Comparison of ENCODE assay signal across 8 cellular contexts in the genomic region with DNA sequence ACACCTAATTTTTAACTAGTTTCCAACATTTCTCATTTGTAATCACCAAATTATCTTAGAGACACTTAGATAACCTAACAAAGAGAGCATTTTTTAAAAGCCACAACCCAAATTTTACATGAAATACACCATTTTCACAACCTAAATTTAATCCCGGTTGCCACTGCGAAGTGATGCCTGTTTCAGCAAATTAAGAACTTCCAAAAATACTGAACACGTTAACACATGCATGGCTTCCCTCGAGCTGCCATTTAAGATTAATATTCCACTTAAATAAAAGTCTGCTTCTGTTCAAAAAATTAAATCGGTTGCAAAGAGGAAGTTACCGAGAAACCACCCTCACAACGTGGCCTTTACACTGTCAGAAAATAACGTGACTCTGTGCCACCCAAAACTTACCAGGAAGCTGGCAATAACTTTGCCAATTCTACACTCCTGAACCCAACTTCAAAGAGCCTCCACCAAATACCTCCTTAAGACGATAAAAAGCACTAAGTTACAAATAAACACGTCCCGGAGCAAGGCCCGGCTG.
A peak's percentile ranks its signal among the peaks of the same experiment; 100 is the strongest.
DNase-seq lines count a peak whose midpoint lies in the region; ATAC-seq and TF ChIP-seq lines count a peak whose summit lies in the region.

No MANE protein-coding gene starts in this region.

- no peaks in the 10 kb centered on the region for H3K9me3 Mint-ChIP-seq in stimulated activated naive CD8-positive, alpha-beta T cell treated with anti-CD3 and anti-CD28 coated beads, Interleukin-15, Interleukin-2, amounts not matched to agents 100 ng/mL and 50 ng/mL, for 24 hours
- H3K9me3 Mint-ChIP-seq in dendritic cell treated with granulocyte-macrophage colony-stimulating factor and Interleukin-4, amounts not matched to agents 40 ng/mL and 50 ng/mL, for 4 days: no peaks in the 10 kb centered on the region

- peaks cover 30% of the 10 kb centered on the region for H3K4me1 ChIP-seq in muscle layer of colon (ENCODE audit: insufficient read depth, low read length)

- no peak for TF ChIP-seq CTCF in GM10266 (IDR thresholded peaks at IDR 0.05; ENCODE audit: control insufficient read depth, insufficient read depth, low read depth, missing control alignments)

- H3K4me3 ChIP-seq in muscle layer of colon (ENCODE audit: low read depth in 1 of 2, low read length in 2 of 2): peak overlapping the region; percentile 63 to 81

- peak overlapping the region; percentile 99 for H3K27ac Mint-ChIP-seq in stimulated activated naive CD8-positive, alpha-beta T cell treated with anti-CD3 and anti-CD28 coated beads, Interleukin-15, Interleukin-2, amounts not matched to agents 100 ng/mL and 50 ng/mL, for 24 hours
- peak overlapping the region; percentile 99 for H3K27ac Mint-ChIP-seq in dendritic cell treated with granulocyte-macrophage colony-stimulating factor and Interleukin-4, amounts not matched to agents 40 ng/mL and 50 ng/mL, for 4 days

- peak overlapping the region; percentile 93 for H3K27ac ChIP-seq in muscle layer of colon (ENCODE audit: low read depth, low read length)

- H3K27me3 ChIP-seq in muscle layer of colon (ENCODE audit: control insufficient read depth in 1 of 2, insufficient read depth in 2 of 2, low read length in 2 of 2): no peaks in the 10 kb centered on the region

- no peaks in the 10 kb centered on the region for H3K36me3 ChIP-seq in muscle layer of colon (ENCODE audit: insufficient read depth, low read length)

- H3K4me3 Mint-ChIP-seq in stimulated activated naive CD8-positive, alpha-beta T cell treated with anti-CD3 and anti-CD28 coated beads, Interleukin-15, Interleukin-2, amounts not matched to agents 100 ng/mL and 50 ng/mL, for 24 hours: peak overlapping the region; percentile 97
- H3K4me3 Mint-ChIP-seq in dendritic cell treated with granulocyte-macrophage colony-stimulating factor and Interleukin-4, amounts not matched to agents 40 ng/mL and 50 ng/mL, for 4 days: peak overlapping the region; percentile 94

- H3K9ac ChIP-seq in muscle layer of colon (ENCODE audit: low read length): peak overlapping the region; percentile 78

- no peak for ATAC-seq in stimulated activated naive CD8-positive, alpha-beta T cell treated with anti-CD3 and anti-CD28 coated beads, Interleukin-15, Interleukin-2, amounts not matched to agents 100 U/mL and 50 U/mL, for 24 hours

- intact Hi-C loops in dendritic cell treated with granulocyte-macrophage colony-stimulating factor and Interleukin-4, amounts not matched to agents 40 ng/mL and 50 ng/mL, for 4 days (cut with micrococcal nuclease): loop anchor here (5.0 kb wide), 1 partner anchor 246 kb away; no protein-coding TSS in a partner anchor

- peaks cover 37% of the 10 kb centered on the region for H3K36me3 Mint-ChIP-seq in stimulated activated naive CD8-positive, alpha-beta T cell treated with anti-CD3 and anti-CD28 coated beads, Interleukin-15, Interleukin-2, amounts not matched to agents 100 ng/mL and 50 ng/mL, for 24 hours (ENCODE audit: low read depth)
- peaks cover 38% of the 10 kb centered on the region for H3K36me3 Mint-ChIP-seq in dendritic cell treated with granulocyte-macrophage colony-stimulating factor and Interleukin-4, amounts not matched to agents 40 ng/mL and 50 ng/mL, for 4 days (ENCODE audit: low read depth)

- H3K9me3 ChIP-seq in muscle layer of colon (ENCODE audit: low read length): no peaks in the 10 kb centered on the region

- peaks cover 71% of the 10 kb centered on the region for H3K4me1 Mint-ChIP-seq in stimulated activated naive CD8-positive, alpha-beta T cell treated with anti-CD3 and anti-CD28 coated beads, Interleukin-15, Interleukin-2, amounts not matched to agents 100 ng/mL and 50 ng/mL, for 24 hours (ENCODE audit: low read depth)
- H3K4me1 Mint-ChIP-seq in dendritic cell treated with granulocyte-macrophage colony-stimulating factor and Interleukin-4, amounts not matched to agents 40 ng/mL and 50 ng/mL, for 4 days (ENCODE audit: low read depth): peaks cover 44% of the 10 kb centered on the region

- no peaks in the 10 kb centered on the region for H3K27me3 Mint-ChIP-seq in stimulated activated naive CD8-positive, alpha-beta T cell treated with anti-CD3 and anti-CD28 coated beads, Interleukin-15, Interleukin-2, amounts not matched to agents 100 ng/mL and 50 ng/mL, for 24 hours
- no peaks in the 10 kb centered on the region for H3K27me3 Mint-ChIP-seq in dendritic cell treated with granulocyte-macrophage colony-stimulating factor and Interleukin-4, amounts not matched to agents 40 ng/mL and 50 ng/mL, for 4 days

- DNase-seq in stimulated activated naive CD8-positive, alpha-beta T cell treated with anti-CD3 and anti-CD28 coated beads, Interleukin-15, Interleukin-2, amounts not matched to agents 100 U/mL and 50 U/mL, for 24 hours: no peak
- DNase-seq in RKO (ENCODE audit: low spot score) (peak; percentile 39), GM10266 (ENCODE audit: extremely low spot score) (no peak), NCI-H774 (lab: John Stamatoyannopoulos, UW) (no peak), NCI-H128 (lab: John Stamatoyannopoulos, UW; ENCODE audit: unreplicated experiment) (no peak)
